In genomic region chr10:101227765-101228681, GRCh38 we compare ENCODE assay signal across 1 cellular context.
TF ChIP-seq lines count a peak whose summit lies in the region.

No MANE protein-coding gene starts in this region.

TF ChIP-seq in A549, 52 proteins besides CTCF, POLR2A, EP300 and RAD21 (continued from another document):
- no peak for TF ChIP-seq HMGXB4 (CRISPR knock-in tag; IDR thresholded peaks at IDR 0.05; ENCODE audit: borderline replicate concordance)
- TF ChIP-seq CHD2 (IDR thresholded peaks at IDR 0.05; ENCODE audit: low read length, partially characterized antibody) = no peak
- no peak for TF ChIP-seq JUN (IDR thresholded peaks at IDR 0.05)
- no peak for TF ChIP-seq RNF2 (IDR thresholded peaks at IDR 0.05; ENCODE audit: borderline replicate concordance, low read depth)
- no peak for TF ChIP-seq CEBPB (IDR thresholded peaks at IDR 0.05)
- TF ChIP-seq HEYL (CRISPR knock-in tag; IDR thresholded peaks at IDR 0.05) = no peak
